In genomic region chr21:15853126-15853525, GRCh38 we compare ENCODE assay signal across 27 cellular contexts.
"Had no signal": no experiment of that assay in that cellular context is flagged by ENCODE, and none has a peak within 500 bp of the region (broad histone marks: within the 10 kb centered on the region; RNA-seq: fewer than 3 reads in every experiment).

No MANE protein-coding gene starts in this region.

- H3K4me3 Mint-ChIP-seq: natural killer cell; nephron; neural progenitor cell; stimulated activated effector memory CD8-positive, alpha-beta T cell treated with anti-CD3 and anti-CD28 coated beads, Interleukin-12 subunit alpha, Interleukin-12 subunit beta, amount 100 ng/mL, for 72 hours; stimulated activated naive B cell treated with anti-CD40 and anti-IgM and Interleukin-4, amounts not matched to agents 10 μg/mL and 1 μg/mL and 100 μg/mL, for 72 hours; stimulated activated naive CD8-positive, alpha-beta T cell treated with anti-CD3 and anti-CD28 coated beads, Interleukin-15, Interleukin-2, amounts not matched to agents 100 ng/mL and 50 ng/mL, for 24 hours had no signal

- H3K79me2 ChIP-seq: parathyroid adenoma had no signal

- H3K36me3 ChIP-seq: neural progenitor cell, ovary, thoracic aorta, thyroid gland, vagina had no signal

- H2AFZ ChIP-seq: neural progenitor cell, parathyroid adenoma had no signal

- H3K27ac Mint-ChIP-seq: natural killer cell; nephron; neural progenitor cell; progenitor cell of endocrine pancreas; stimulated activated effector memory CD8-positive, alpha-beta T cell treated with anti-CD3 and anti-CD28 coated beads, Interleukin-12 subunit alpha, Interleukin-12 subunit beta, amount 100 ng/mL, for 72 hours; stimulated activated naive B cell treated with anti-CD40 and anti-IgM and Interleukin-4, amounts not matched to agents 10 μg/mL and 1 μg/mL and 100 μg/mL, for 72 hours had no signal

- H3K4me3 ChIP-seq: neural progenitor cell, ovary, psoas muscle, skin epidermis, stomach, thoracic aorta, thyroid gland, tibial nerve, upper lobe of left lung, vagina had no signal

- FAIRE-seq: urothelium cell line had no signal

- H3K9me3 Mint-ChIP-seq: natural killer cell; nephron; neural progenitor cell; stimulated activated effector memory CD8-positive, alpha-beta T cell treated with anti-CD3 and anti-CD28 coated beads, Interleukin-12 subunit alpha, Interleukin-12 subunit beta, amount 100 ng/mL, for 72 hours; stimulated activated naive CD8-positive, alpha-beta T cell treated with anti-CD3 and anti-CD28 coated beads, Interleukin-15, Interleukin-2, amounts not matched to agents 100 ng/mL and 50 ng/mL, for 24 hours had no signal

- H3K4me1 ChIP-seq: neural progenitor cell, parathyroid adenoma, thyroid gland, vagina had no signal

- H3K4me1 Mint-ChIP-seq: neural progenitor cell; stimulated activated effector memory CD8-positive, alpha-beta T cell treated with anti-CD3 and anti-CD28 coated beads, Interleukin-12 subunit alpha, Interleukin-12 subunit beta, amount 100 ng/mL, for 72 hours had no signal

- H3K27ac ChIP-seq: neural progenitor cell, ovary, parathyroid adenoma, psoas muscle, skin epidermis, stomach, thoracic aorta, thyroid gland, tibial nerve, upper lobe of left lung, vagina had no signal

- H3K9me3 ChIP-seq: ovary, psoas muscle, stomach, thoracic aorta, thyroid gland, tibial nerve, upper lobe of left lung, vagina had no signal

- H3K9ac ChIP-seq: neural progenitor cell, parathyroid adenoma had no signal

- H3K27me3 Mint-ChIP-seq: progenitor cell of endocrine pancreas; stimulated activated naive B cell treated with anti-CD40 and anti-IgM and Interleukin-4, amounts not matched to agents 10 μg/mL and 1 μg/mL and 100 μg/mL, for 72 hours; stimulated activated naive CD8-positive, alpha-beta T cell treated with anti-CD3 and anti-CD28 coated beads, Interleukin-15, Interleukin-2, amounts not matched to agents 100 ng/mL and 50 ng/mL, for 24 hours had no signal

- H3K27me3 ChIP-seq: neural progenitor cell, ovary, stomach, thyroid gland, tibial nerve, upper lobe of left lung, vagina had no signal

- ATAC-seq: natural killer cell; psoas muscle; right cardiac atrium; sciatic nerve; stimulated activated effector memory CD8-positive, alpha-beta T cell treated with anti-CD3 and anti-CD28 coated beads, Interleukin-12 subunit alpha, Interleukin-12 subunit beta, amount 100 ng/mL, for 72 hours; stimulated activated naive B cell treated with anti-CD40 and anti-IgM and Interleukin-4, amounts not matched to agents 10 μg/mL and 1 μg/mL and 100 μg/mL, for 72 hours had no signal

- H3K4me2 ChIP-seq: neural progenitor cell had no signal

- DNase-seq: natural killer cell; occipital lobe; ovary; posterior cingulate gyrus; psoas muscle; right cardiac atrium; stimulated activated CD4-positive, alpha-beta T cell treated with anti-CD3 and anti-CD28 coated beads, Interleukin-15, amount 100 ng/mL, for 24 hours; stimulated activated CD4-positive, alpha-beta T cell treated with anti-CD3 and anti-CD28 coated beads, Interleukin-2, amount 100 ng/mL, for 24 hours; stimulated activated CD4-positive, alpha-beta T cell treated with anti-CD3 and anti-CD28 coated beads, Interleukin-2, amount 100 ng/mL, for 48 hours; stimulated activated CD4-positive, alpha-beta T cell treated with anti-CD3 and anti-CD28 coated beads, Interleukin-4, amount 100 ng/mL, for 24 hours; stimulated activated naive B cell treated with anti-CD40 and anti-IgM and Interleukin-4, amounts not matched to agents 10 μg/mL and 1 μg/mL and 100 μg/mL, for 72 hours; stimulated activated naive CD4-positive, alpha-beta T cell treated with Interleukin-2 at 50 U/mL for 16 hours; stomach; thyroid gland; upper lobe of left lung had no signal
